8 cellular contexts compared by ENCODE assay signal in the genomic region with DNA sequence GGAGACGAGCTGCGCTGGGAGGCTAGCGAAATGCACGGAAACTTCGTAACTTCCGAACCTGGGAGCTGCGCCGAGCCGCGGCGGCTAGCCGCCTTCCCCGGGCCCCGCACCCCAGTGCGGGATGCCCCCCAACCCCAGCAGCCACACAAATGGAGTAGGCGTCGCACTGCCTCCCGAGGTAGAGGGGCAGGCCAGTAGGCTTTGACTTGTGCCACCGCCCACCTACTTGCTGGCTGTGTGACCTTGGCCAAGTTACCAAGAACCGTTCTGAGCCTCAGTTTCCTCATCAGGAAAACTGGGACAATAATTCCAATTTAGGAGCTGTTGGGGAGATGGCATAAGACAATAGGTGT. TPM values are rescaled to one million over a fixed set of nuclear protein-coding genes. Genes with fewer than 3 reads are reported as not detected.
DNase-seq lines count a peak whose midpoint lies in the region; ATAC-seq and TF ChIP-seq lines count a peak whose summit lies in the region.

No MANE protein-coding gene starts in this region.

- 5% methylated on average over 3 of the region's 20 CpGs; no CpG with 5 or more reads in 1 of the 2 donors for WGBS in esophagus squamous epithelium, 2 donors

- DNase-seq in Caco-2 (no peak), Panc1 (ENCODE audit: low read depth, low spot score) (no peak), esophagus squamous epithelium (lab: John Stamatoyannopoulos, UW) (no peak), progenitor cell of endocrine pancreas (ENCODE audit: low spot score, unreplicated experiment) (no peak), NCI-H510A treated with DMSO at 0.1 percent for 48 hours (lab: John Stamatoyannopoulos, UW) (no peak), kidney tubule cell (ENCODE audit: low spot score) (no peak), left lobe of liver (ENCODE audit: low spot score) (no peak)

- H3K4me3 Mint-ChIP-seq in Caco-2 (ENCODE audit: unreplicated experiment), result peak overlapping the region; percentile 58
- H3K4me3 Mint-ChIP-seq in progenitor cell of endocrine pancreas (ENCODE audit: low read depth), result peak overlapping the region; percentile 63

- H3K9me3 Mint-ChIP-seq in Caco-2 (ENCODE audit: unreplicated experiment), result no peaks in the 10 kb centered on the region
- no peaks in the 10 kb centered on the region for H3K9me3 Mint-ChIP-seq in progenitor cell of endocrine pancreas (ENCODE audit: low read depth)

- H3K27me3 ChIP-seq in Caco-2 (replicated peaks; ENCODE audit: control insufficient read depth, insufficient read depth, low read length) (no peaks in the 10 kb centered on the region), Panc1 (ENCODE audit: control insufficient read depth, insufficient read depth, low read length) (no peaks in the 10 kb centered on the region), esophagus squamous epithelium (no peaks in the 10 kb centered on the region)

- CTCF ChIA-PET in Caco-2 (lab: Charles Lee), result interaction anchor here (0.6 to 1.7 kb wide), 13 partner anchors 8 to 773 kb away, joined by 3 to 6 read pairs (median 3); no protein-coding TSS in a partner anchor
- CTCF ChIA-PET in Panc1 (lab: Charles Lee), result interaction anchor here (0.7 to 1.0 kb wide), 2 partner anchors 29 to 167 kb away, joined by 3 to 10 read pairs; no protein-coding TSS in a partner anchor

- BruUV-seq in Caco-2 (replicated peaks; lab: Mats Ljungman, UMichigan) (no TSS peak), Panc1 (replicated peaks; lab: Mats Ljungman, UMichigan) (no TSS peak)

- H3K27me3 Mint-ChIP-seq in Caco-2 (ENCODE audit: insufficient read depth, unreplicated experiment) (no peaks in the 10 kb centered on the region), progenitor cell of endocrine pancreas (no peaks in the 10 kb centered on the region)

- H3K4me3 ChIP-seq in Caco-2 (ENCODE audit: low read depth, low read length) (peak overlapping the region; percentile 87), Panc1 (ENCODE audit: low read depth in 2 of 2, low read length in 2 of 2) (peak overlapping the region; percentile 55 to 70), esophagus squamous epithelium (peak overlapping the region; percentile 67 to 89 (median 82))

- H3K27ac Mint-ChIP-seq in Caco-2 (ENCODE audit: unreplicated experiment) (no peak overlapping the region), progenitor cell of endocrine pancreas (no peak overlapping the region)

- intact Hi-C loops in Caco-2 (cut with micrococcal nuclease; ENCODE audit: unreplicated experiment) (no loop called here), Panc1 (cut with micrococcal nuclease; ENCODE audit: unreplicated experiment) (no loop called here), esophagus squamous epithelium (cut with DNase I) (no loop called here)

- ATAC-seq in Panc1, result no peak
- ATAC-seq in GM18498 (IDR thresholded peaks at IDR 0.05; ENCODE audit: unreplicated experiment), result no peak
- ATAC-seq in left lobe of liver, result no peak

- no peaks in the 10 kb centered on the region for H3K9me3 ChIP-seq in Caco-2
- no peaks in the 10 kb centered on the region for H3K9me3 ChIP-seq in Panc1 (ENCODE audit: control insufficient read depth, insufficient read depth, low read depth, low read length)
- no peaks in the 10 kb centered on the region for H3K9me3 ChIP-seq in esophagus squamous epithelium

- in situ Hi-C loops in Panc1 (cut with HindIII; ENCODE audit: low pct_unique_long_range_greater_than_20kb, low sequenced_read_pairs), result no loop called here

- POLR2A ChIA-PET in Caco-2 (lab: Charles Lee), result no interaction called here
- POLR2A ChIA-PET in Panc1 (lab: Charles Lee), result no interaction called here

- no peak for TF ChIP-seq CTCF in Caco-2 (IDR thresholded peaks at IDR 0.05; ENCODE audit: insufficient read depth in 1 of 2, low read depth in 1 of 2, low read length in 1 of 2, severe bottlenecking in 1 of 2, unreplicated experiment in 1 of 2)
- TF ChIP-seq CTCF in Panc1 (IDR thresholded peaks at IDR 0.05), result no peak
- TF ChIP-seq CTCF in esophagus squamous epithelium (IDR thresholded peaks at IDR 0.05), result no peak
- no peak for TF ChIP-seq CTCF in progenitor cell of endocrine pancreas (IDR thresholded peaks at IDR 0.05; ENCODE audit: unreplicated experiment)

- H3K36me3 ChIP-seq in Caco-2 (ENCODE audit: control insufficient read depth, insufficient read depth, low read length), result no peaks in the 10 kb centered on the region
- no peaks in the 10 kb centered on the region; the same call in 1 of the 2 replicates for H3K36me3 ChIP-seq in Panc1 (ENCODE audit: control insufficient read depth, insufficient read depth, low read length)
- no peaks in the 10 kb centered on the region for H3K36me3 ChIP-seq in esophagus squamous epithelium

- H3K4me1 Mint-ChIP-seq in Caco-2 (ENCODE audit: low read depth, unreplicated experiment), result peaks cover 25% of the 10 kb centered on the region
- peaks cover 21% of the 10 kb centered on the region for H3K4me1 Mint-ChIP-seq in progenitor cell of endocrine pancreas (ENCODE audit: low read depth)

- H3K4me1 ChIP-seq in Caco-2, result no peaks in the 10 kb centered on the region; the same call in 1 of the 2 replicates
- H3K4me1 ChIP-seq in Panc1 (ENCODE audit: control insufficient read depth, insufficient read depth, low read length), result 0 out of 2 replicates have a peak, but pooled peaks cover 3% of the 10 kb centered on the region
- H3K4me1 ChIP-seq in esophagus squamous epithelium, result peaks cover 10 to 37% (median 13%) of the 10 kb centered on the region in 3 donors

- no peaks in the 10 kb centered on the region for H3K36me3 Mint-ChIP-seq in Caco-2 (ENCODE audit: insufficient read depth, unreplicated experiment)
- no peaks in the 10 kb centered on the region for H3K36me3 Mint-ChIP-seq in progenitor cell of endocrine pancreas (ENCODE audit: insufficient read depth)

- no peak for TF ChIP-seq POLR2A in esophagus squamous epithelium (IDR thresholded peaks at IDR 0.05)

- H3K27ac ChIP-seq in Panc1 (ENCODE audit: low read length) (peak overlapping the region; percentile 63; the same call in 1 of the 2 replicates), esophagus squamous epithelium (peak overlapping the region; percentile 84 to 88 (median 85))

RNA-seq across cellular contexts. Expression of gene STRBP, which starts 0.5 kb away (rescaled TPM):
- total RNA-seq in Caco-2 (2022), result 41.2 and 43.5 TPM in 2 replicates
- total RNA-seq in Panc1 (2021; ENCODE audit: unreplicated experiment), result 40.3 TPM
- 18.7 TPM for polyA plus RNA-seq in Panc1 (2012; ENCODE audit: insufficient read length)
- 10 to 100 TPM; 22.7 to 26.1 (median 23.6) TPM for total RNA-seq in esophagus squamous epithelium
- 87.3 and 101 TPM in 2 replicates for total RNA-seq in progenitor cell of endocrine pancreas
- 10.1 TPM for total RNA-seq in left lobe of liver
